In genomic region chr10:91856637-91857036, GRCh38 we compare ENCODE assay signal across 1 cellular context.
TF ChIP-seq lines count a peak whose summit lies in the region.

No MANE protein-coding gene starts in this region.

TF ChIP-seq in HCT116, 20 proteins besides CTCF, POLR2A, EP300 and RAD21 (continued from another document):
- TF ChIP-seq YY1 (IDR thresholded peaks at IDR 0.05; ENCODE audit: extremely low read depth, insufficient replicate concordance, low read depth, low read length), result no peak
- TF ChIP-seq, protein P1, sequence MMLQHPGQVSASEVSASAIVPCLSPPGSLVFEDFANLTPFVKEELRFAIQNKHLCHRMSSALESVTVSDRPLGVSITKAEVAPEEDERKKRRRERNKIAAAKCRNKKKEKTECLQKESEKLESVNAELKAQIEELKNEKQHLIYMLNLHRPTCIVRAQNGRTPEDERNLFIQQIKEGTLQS (IDR thresholded peaks at IDR 0.05), result no peak
- TF ChIP-seq ELF1 (IDR thresholded peaks at IDR 0.05; ENCODE audit: borderline replicate concordance, low read depth), result no peak
- TF ChIP-seq SRF (IDR thresholded peaks at IDR 0.05; ENCODE audit: low read depth), result no peak
- no peak for TF ChIP-seq ZFX (IDR thresholded peaks at IDR 0.05)
- no peak for TF ChIP-seq EZH2phosphoT487 (IDR thresholded peaks at IDR 0.05; ENCODE audit: borderline replicate concordance)
- TF ChIP-seq ZNF274 (IDR thresholded peaks at IDR 0.05; ENCODE audit: low read depth, low read length), result no peak
- TF ChIP-seq, protein P2, sequence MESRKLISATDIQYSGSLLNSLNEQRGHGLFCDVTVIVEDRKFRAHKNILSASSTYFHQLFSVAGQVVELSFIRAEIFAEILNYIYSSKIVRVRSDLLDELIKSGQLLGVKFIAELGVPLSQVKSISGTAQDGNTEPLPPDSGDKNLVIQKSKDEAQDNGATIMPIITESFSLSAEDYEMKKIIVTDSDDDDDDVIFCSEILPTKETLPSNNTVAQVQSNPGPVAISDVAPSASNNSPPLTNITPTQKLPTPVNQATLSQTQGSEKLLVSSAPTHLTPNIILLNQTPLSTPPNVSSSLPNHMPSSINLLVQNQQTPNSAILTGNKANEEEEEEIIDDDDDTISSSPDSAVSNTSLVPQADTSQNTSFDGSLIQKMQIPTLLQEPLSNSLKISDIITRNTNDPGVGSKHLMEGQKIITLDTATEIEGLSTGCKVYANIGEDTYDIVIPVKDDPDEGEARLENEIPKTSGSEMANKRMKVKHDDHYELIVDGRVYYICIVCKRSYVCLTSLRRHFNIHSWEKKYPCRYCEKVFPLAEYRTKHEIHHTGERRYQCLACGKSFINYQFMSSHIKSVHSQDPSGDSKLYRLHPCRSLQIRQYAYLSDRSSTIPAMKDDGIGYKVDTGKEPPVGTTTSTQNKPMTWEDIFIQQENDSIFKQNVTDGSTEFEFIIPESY (IDR thresholded peaks at IDR 0.05; ENCODE audit: extremely low read depth, insufficient replicate concordance, low read length), result no peak
- TF ChIP-seq TCF7L2 (IDR thresholded peaks at IDR 0.05; ENCODE audit: borderline replicate concordance, extremely low read depth, insufficient read depth, insufficient read length), result no peak
